In the genomic region with DNA sequence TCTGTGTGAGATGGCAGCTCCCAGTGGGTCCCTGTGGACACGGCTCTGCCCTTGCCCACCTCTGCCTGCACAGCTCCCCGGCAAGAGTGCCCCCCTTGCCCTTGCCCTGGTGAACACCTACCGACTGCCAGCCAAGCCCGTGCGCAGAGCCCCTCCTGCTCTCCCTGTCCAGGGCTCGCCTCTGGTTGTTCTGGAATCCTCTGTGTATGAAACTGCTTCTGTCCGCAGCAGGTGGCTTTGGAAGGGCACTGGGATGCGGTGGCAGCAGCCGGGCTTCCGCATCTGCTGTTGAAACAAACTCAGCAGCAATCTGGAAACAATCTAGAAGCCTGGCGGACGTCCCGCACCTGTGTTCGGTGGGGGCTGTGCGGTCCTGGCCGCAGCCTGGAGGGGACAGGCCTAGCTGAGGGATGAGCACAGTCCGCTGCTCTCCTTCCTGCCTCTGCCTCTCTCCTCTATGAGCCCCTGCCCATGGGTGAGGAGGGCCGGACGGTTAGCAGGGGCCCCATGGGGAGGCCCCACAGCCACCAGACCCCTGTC, we compare ENCODE assay signal across 18 cellular contexts. TPM values are rescaled to one million over a fixed set of nuclear protein-coding genes. Genes with fewer than 3 reads are reported as not detected.
A peak's percentile ranks its signal among the peaks of the same experiment; 100 is the strongest.
DNase-seq lines count a peak whose midpoint lies in the region; ATAC-seq and TF ChIP-seq lines count a peak whose summit lies in the region.
"Had no signal": no experiment of that assay in that cellular context is flagged by ENCODE, and none has a peak within 500 bp of the region (broad histone marks: within the 10 kb centered on the region; RNA-seq: fewer than 3 reads in every experiment).

No MANE protein-coding gene starts in this region.

- H3K4me3 Mint-ChIP-seq in stimulated activated naive CD8-positive, alpha-beta T cell treated with anti-CD3 and anti-CD28 coated beads, Interleukin-15, amount 100 ng/mL, for 72 hours = no peak overlapping the region
- H3K4me3 Mint-ChIP-seq: activated CD4-positive, alpha-beta memory T cell treated with anti-CD3 and anti-CD28 coated beads, Interleukin-2, amount 10 ng/mL, durations not matched to agents 7 days and 5 days; activated T-cell treated with anti-CD3 and anti-CD28 coated beads, Interleukin-2, amount 50 U/mL, for 24 hours; stimulated activated naive B cell treated with anti-CD40 and anti-IgM and Interleukin-4, amounts not matched to agents 10 μg/mL and 1 μg/mL and 100 μg/mL, for 72 hours had no signal

- H3K27ac ChIP-seq in Peyer's patch (peak overlapping the region in 3 of 4 donors; percentile 3 to 60 (median 42)), tibial artery (peak overlapping the region; percentile 73 to 84), foreskin keratinocyte (no peak overlapping the region)
- H3K27ac ChIP-seq: hepatocyte, VCaP had no signal

- ATAC-seq in left ventricle myocardium superior (peak; percentile 8), HG03097 (IDR thresholded peaks at IDR 0.05; ENCODE audit: low FRiP score, unreplicated experiment) (no peak), foreskin keratinocyte (no peak)
- no peak for ATAC-seq in stimulated activated naive CD8-positive, alpha-beta T cell treated with anti-CD3 and anti-CD28 coated beads, Interleukin-15, amount 100 ng/mL, for 72 hours
- ATAC-seq: activated naive CD4-positive, alpha-beta T cell treated with anti-CD3 and anti-CD28 coated beads, Interleukin-2, amount 50 U/mL, for 72 hours; stimulated activated naive B cell treated with anti-CD40 and anti-IgM and Interleukin-4, amounts not matched to agents 10 μg/mL and 1 μg/mL and 100 μg/mL, for 72 hours had no signal

- H3K27me3 Mint-ChIP-seq in stimulated activated naive CD8-positive, alpha-beta T cell treated with anti-CD3 and anti-CD28 coated beads, Interleukin-15, amount 100 ng/mL, for 72 hours = peaks cover 42% of the 10 kb centered on the region

- H3K27me3 ChIP-seq in Peyer's patch (no peaks in the 10 kb centered on the region), tibial artery (no peaks in the 10 kb centered on the region), foreskin keratinocyte (peaks cover 10% of the 10 kb centered on the region)
- H3K27me3 ChIP-seq: hepatocyte had no signal

- no peak for TF ChIP-seq POLR2A in Peyer's patch (IDR thresholded peaks at IDR 0.05)

- H3K9me3 ChIP-seq in Peyer's patch (no peaks in the 10 kb centered on the region), tibial artery (no peaks in the 10 kb centered on the region)

- H3K4me1 Mint-ChIP-seq in stimulated activated naive CD8-positive, alpha-beta T cell treated with anti-CD3 and anti-CD28 coated beads, Interleukin-15, amount 100 ng/mL, for 72 hours = no peaks in the 10 kb centered on the region
- H3K4me1 Mint-ChIP-seq: activated CD4-positive, alpha-beta memory T cell treated with anti-CD3 and anti-CD28 coated beads, Interleukin-2, amount 10 ng/mL, durations not matched to agents 7 days and 5 days; stimulated activated naive B cell treated with anti-CD40 and anti-IgM and Interleukin-4, amounts not matched to agents 10 μg/mL and 1 μg/mL and 100 μg/mL, for 72 hours had no signal

- TF ChIP-seq CTCF in Peyer's patch (IDR thresholded peaks at IDR 0.05) = no peak
- no peak for TF ChIP-seq CTCF in tibial artery (IDR thresholded peaks at IDR 0.05)
- no peak for TF ChIP-seq CTCF in foreskin keratinocyte (conservative IDR thresholded peaks at IDR 0.05)

- H3K36me3 ChIP-seq in Peyer's patch (no peaks in the 10 kb centered on the region), tibial artery (no peaks in the 10 kb centered on the region)

- intact Hi-C loops in left ventricle myocardium superior (cut with micrococcal nuclease) = no loop called here
- intact Hi-C loops in posterior vena cava (cut with DNase I) = loop anchor here in 1 of 2 donors (1.0 kb wide), 1 partner anchor 166 kb away; the partner anchor contains the start of gene TAF1B
- intact Hi-C loops in tibial artery (cut with DNase I; ENCODE audit: low total_unique reads) = loop anchor here (5.0 kb wide), 1 partner anchor 33 kb away; the partner anchor contains the start of gene KLF11

- H3K27ac Mint-ChIP-seq in stimulated activated naive CD8-positive, alpha-beta T cell treated with anti-CD3 and anti-CD28 coated beads, Interleukin-15, amount 100 ng/mL, for 72 hours = no peak overlapping the region
- H3K27ac Mint-ChIP-seq: activated CD4-positive, alpha-beta memory T cell treated with anti-CD3 and anti-CD28 coated beads, Interleukin-2, amount 10 ng/mL, durations not matched to agents 7 days and 5 days; activated naive CD4-positive, alpha-beta T cell treated with anti-CD3 and anti-CD28 coated beads, Interleukin-2, amount 50 U/mL, for 72 hours; activated T-cell treated with anti-CD3 and anti-CD28 coated beads, Interleukin-2, amount 50 U/mL, for 24 hours; stimulated activated naive B cell treated with anti-CD40 and anti-IgM and Interleukin-4, amounts not matched to agents 10 μg/mL and 1 μg/mL and 100 μg/mL, for 72 hours had no signal

- H3K4me3 ChIP-seq in Peyer's patch = no peak overlapping the region
- H3K4me3 ChIP-seq in tibial artery = no peak overlapping the region
- H3K4me3 ChIP-seq: hepatocyte had no signal

- H3K4me1 ChIP-seq in Peyer's patch (peaks cover 0 to 17% (median 0%) of the 10 kb centered on the region in 4 donors), tibial artery (peaks cover 3 to 54% (median 47%) of the 10 kb centered on the region in 4 donors), foreskin keratinocyte (no peaks in the 10 kb centered on the region)

- H3K9me3 Mint-ChIP-seq in stimulated activated naive CD8-positive, alpha-beta T cell treated with anti-CD3 and anti-CD28 coated beads, Interleukin-15, amount 100 ng/mL, for 72 hours = no peaks in the 10 kb centered on the region
- H3K9me3 Mint-ChIP-seq: activated CD4-positive, alpha-beta memory T cell treated with anti-CD3 and anti-CD28 coated beads, Interleukin-2, amount 10 ng/mL, durations not matched to agents 7 days and 5 days; activated naive CD4-positive, alpha-beta T cell treated with anti-CD3 and anti-CD28 coated beads, Interleukin-2, amount 50 U/mL, for 72 hours; activated T-cell treated with anti-CD3 and anti-CD28 coated beads, Interleukin-2, amount 50 U/mL, for 24 hours; stimulated activated naive B cell treated with anti-CD40 and anti-IgM and Interleukin-4, amounts not matched to agents 10 μg/mL and 1 μg/mL and 100 μg/mL, for 72 hours had no signal

- DNase-seq in Peyer's patch (peak in 2 of 3 donors; percentile 20 to 27), left ventricle myocardium superior (no peak), posterior vena cava (ENCODE audit: low spot score) (peak; percentile 72), tibial artery (no peak), foreskin keratinocyte (no peak)
- no peak for DNase-seq in stimulated activated naive CD8-positive, alpha-beta T cell treated with anti-CD3 and anti-CD28 coated beads, Interleukin-15, amount 100 ng/mL, for 72 hours
- DNase-seq: activated CD4-positive, alpha-beta memory T cell treated with anti-CD3 and anti-CD28 coated beads, Interleukin-2, amount 10 ng/mL, durations not matched to agents 7 days and 5 days; activated T-cell treated with anti-CD3 and anti-CD28 coated beads, Interleukin-2, amount 50 U/mL, for 24 hours; DMS 273 treated with DMSO at 0.1 percent for 48 hours; MM.1S; NCI-H187; NCI-H446; stimulated activated CD4-positive, alpha-beta T cell treated with anti-CD3 and anti-CD28 coated beads, Interleukin-12 subunit alpha, Interleukin-12 subunit beta, amount 100 ng/mL, for 4 hours; stimulated activated naive B cell treated with anti-CD40 and anti-IgM and Interleukin-4, amounts not matched to agents 10 μg/mL and 1 μg/mL and 100 μg/mL, for 72 hours had no signal

RNA-seq across cellular contexts. Expression of gene KLF11, which starts 34.0 kb away (rescaled TPM):
- 10 to 100 TPM in 2 of 4 donors, 1 to 10 TPM in 2; 4.0 to 17.3 (median 11.5) TPM for total RNA-seq in Peyer's patch
- 25.8 TPM for total RNA-seq in left ventricle myocardium superior
- 10 to 100 TPM; 25.0 to 55.4 TPM for total RNA-seq in posterior vena cava
- 4.7 and 6.0 TPM in 2 replicates for total RNA-seq in foreskin keratinocyte
- 1.9 and 2.1 TPM in 2 replicates for polyA plus RNA-seq in foreskin keratinocyte

RNA-seq across cellular contexts. Expression of gene GRHL1, which starts 57.8 kb away (rescaled TPM):
- total RNA-seq in Peyer's patch (1 to 10 TPM in 3 of 4 donors, not detected in 1; 1.3 to 6.6 (median 1.5) TPM), left ventricle myocardium superior (1.0 TPM), posterior vena cava (1 to 10 TPM; 1.9 to 2.3 TPM), foreskin keratinocyte (0.92 and 1.2 TPM in 2 replicates)
- polyA plus RNA-seq in foreskin keratinocyte = 0.35 and 0.41 TPM in 2 replicates

Comparison
In these comparisons a context has a peak if more than half of its experiments do, and no peak if none do; other contexts are left out.
1. DNase-seq: peak in Peyer's patch (2 of 3) and posterior vena cava (single experiment); none in left ventricle myocardium superior (single experiment), tibial artery (0 of 2), stimulated activated naive CD8-positive, alpha-beta T cell treated with anti-CD3 and anti-CD28 coated beads, Interleukin-15, amount 100 ng/mL, for 72 hours (0 of 2) and foreskin keratinocyte (0 of 2).